ENCODE assay signal across 22 cellular contexts in the genomic region with DNA sequence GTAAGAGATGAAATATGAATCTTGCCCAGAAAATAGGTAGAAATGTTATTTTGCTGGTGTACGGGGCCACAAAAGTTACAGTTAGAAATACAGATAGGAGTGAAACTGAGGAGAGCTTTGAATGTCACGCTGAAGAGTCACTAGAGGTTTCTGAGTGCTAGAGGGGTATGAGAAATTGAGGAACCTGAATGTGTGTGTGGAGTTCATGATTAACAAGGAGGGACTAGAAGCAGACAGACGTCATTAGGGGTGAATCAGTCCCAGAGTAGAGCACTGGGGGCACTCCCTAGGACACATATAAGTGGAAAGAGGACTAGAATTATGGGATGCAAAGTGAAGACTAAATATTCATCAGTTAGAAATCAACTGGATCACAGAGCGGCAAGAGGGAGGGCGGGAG.
DNase-seq lines count a peak whose midpoint lies in the region; ATAC-seq, FAIRE-seq and TF ChIP-seq lines count a peak whose summit lies in the region.
"Had no signal": no experiment of that assay in that cellular context is flagged by ENCODE, and none has a peak within 500 bp of the region (broad histone marks: within the 10 kb centered on the region; RNA-seq: fewer than 3 reads in every experiment).

No MANE protein-coding gene starts in this region.

- no peak for DNase-seq in esophagus squamous epithelium (lab: John Stamatoyannopoulos, UW)
- no peak for DNase-seq in NCI-H1048 (lab: John Stamatoyannopoulos, UW)
- DNase-seq in small intestine, result no peak
- DNase-seq: activated CD8-positive, alpha-beta memory T cell treated with anti-CD3 and anti-CD28 coated beads, Interleukin-2, amount 50 U/mL, for 48 hours; cortex of kidney; foreskin fibroblast; NCI-H187; NCI-H82; ovary; stimulated activated CD4-positive, alpha-beta T cell treated with anti-CD3 and anti-CD28 coated beads, Interleukin-15, amount 100 ng/mL, for 24 hours; stimulated activated CD8-positive, alpha-beta memory T cell treated with anti-CD3 and anti-CD28 coated beads, Interleukin-4, amount 100 ng/mL, for 48 hours; uterus had no signal

- no peak for TF ChIP-seq POLR2A in GM18505 (IDR thresholded peaks at IDR 0.05; ENCODE audit: borderline replicate concordance, extremely low read depth, insufficient read depth, insufficient read length)
- no peak for TF ChIP-seq POLR2A in esophagus squamous epithelium (IDR thresholded peaks at IDR 0.05)

- H3K4me1 ChIP-seq in esophagus squamous epithelium (no peaks in the 10 kb centered on the region), small intestine (ENCODE audit: control insufficient read depth in 2 of 2, insufficient read depth in 1 of 2, low read depth in 1 of 2, low read length in 1 of 2) (no peaks in the 10 kb centered on the region)
- H3K4me1 ChIP-seq: SJSA1, uterus had no signal

- no peak for FAIRE-seq in small intestine (lab: Jason Lieb, UNC)
- FAIRE-seq: D721Med, H54, HepG2 had no signal

- intact Hi-C loops in esophagus squamous epithelium (cut with DNase I), result no loop called here

- 64 to 70% methylated on average over 5 of the region's 5 CpGs for WGBS in esophagus squamous epithelium, 2 donors
- WGBS in small intestine, 3 donors, result 71 to 77% (median 73%) methylated on average over 5 of the region's 5 CpGs

- H3K9me3 ChIP-seq in esophagus squamous epithelium, result no peaks in the 10 kb centered on the region
- H3K9me3 ChIP-seq in small intestine (ENCODE audit: control insufficient read depth, low read depth), result no peaks in the 10 kb centered on the region
- H3K9me3 ChIP-seq: ovary, SJSA1, uterus had no signal

- TF ChIP-seq CTCF in esophagus squamous epithelium (IDR thresholded peaks at IDR 0.05), result no peak

- H3K36me3 ChIP-seq in esophagus squamous epithelium, result no peaks in the 10 kb centered on the region
- H3K36me3 ChIP-seq in small intestine (ENCODE audit: control insufficient read depth in 2 of 2, insufficient read depth in 2 of 2, low read length in 2 of 2), result no peaks in the 10 kb centered on the region
- H3K36me3 ChIP-seq: ovary, SJSA1, uterus had no signal

- H3K4me3 ChIP-seq in esophagus squamous epithelium, result no peak overlapping the region
- H3K4me3 ChIP-seq in small intestine (ENCODE audit: low read depth in 1 of 2, low read length in 2 of 2), result no peak overlapping the region
- H3K4me3 ChIP-seq: ovary, SJSA1, uterus had no signal

- H3K27me3 ChIP-seq in esophagus squamous epithelium, result no peaks in the 10 kb centered on the region
- no peaks in the 10 kb centered on the region for H3K27me3 ChIP-seq in small intestine (ENCODE audit: control insufficient read depth in 2 of 2, insufficient read depth in 2 of 2, low read length in 2 of 2)
- H3K27me3 ChIP-seq: ovary, SJSA1, uterus had no signal

- H3K27ac ChIP-seq in esophagus squamous epithelium, result no peak overlapping the region
- H3K27ac ChIP-seq in small intestine (ENCODE audit: low read depth in 1 of 2, low read length in 1 of 2), result no peak overlapping the region
- H3K27ac ChIP-seq: ovary, SJSA1, uterus, VCaP had no signal

- ATAC-seq in GM18505 (IDR thresholded peaks at IDR 0.05; ENCODE audit: unreplicated experiment) (peak; percentile 67), GM19463 (IDR thresholded peaks at IDR 0.05; ENCODE audit: unreplicated experiment) (peak; percentile 92), HG02885 (IDR thresholded peaks at IDR 0.05; ENCODE audit: poor library complexity, unreplicated experiment) (peak; percentile 62), HG03558 (IDR thresholded peaks at IDR 0.05; ENCODE audit: extremely low read depth, unreplicated experiment) (peak; percentile 67), HG03439 (IDR thresholded peaks at IDR 0.05; ENCODE audit: unreplicated experiment) (no peak)
- ATAC-seq: HepG2 had no signal
